Comparison of ENCODE assay signal across 18 cellular contexts in the genomic region with DNA sequence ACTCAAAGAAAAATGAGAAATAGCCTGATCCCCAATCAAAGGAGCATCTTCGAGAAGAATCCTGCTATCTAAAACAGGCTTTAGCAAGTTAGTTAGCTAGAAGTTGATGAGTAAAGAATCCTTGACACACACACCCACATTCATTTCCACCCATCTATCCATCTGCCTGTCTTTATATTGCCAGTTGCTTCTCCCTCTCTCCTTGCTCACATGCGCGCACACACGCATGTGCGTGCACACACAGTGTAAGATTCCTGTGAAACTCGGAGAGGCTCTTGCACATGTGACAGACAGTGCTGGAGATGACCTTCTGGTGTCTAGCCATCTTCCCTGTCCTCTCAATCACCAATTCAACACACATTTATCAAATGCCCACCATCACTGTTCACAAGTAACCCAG.
"Had no signal": no experiment of that assay in that cellular context is flagged by ENCODE, and none has a peak within 500 bp of the region (broad histone marks: within the 10 kb centered on the region; RNA-seq: fewer than 3 reads in every experiment).

No MANE protein-coding gene starts in this region.

- ATAC-seq: HepG2 had no signal

- H3K27ac ChIP-seq: SJSA1, SK-N-MC had no signal

- H3K9me3 ChIP-seq: SJSA1 had no signal

- H3K36me3 ChIP-seq: MG63, SJSA1 had no signal

- DNase-seq: IMR-90, Karpas-422, KG1, MG63, NCI-H1092, NCI-H1105 treated with DMSO at 0.1 percent for 48 hours, NCI-H1417 treated with DMSO at 0.1 percent for 48 hours, NCI-H146, NCI-H1930, NCI-H2107, NCI-H2227 treated with DMSO at 0.1 percent for 48 hours, NCI-H526 treated with DMSO at 0.1 percent for 48 hours, Right ventricle myocardium superior, RPMI8226, SIG-M5 had no signal

- H3K4me3 ChIP-seq: MG63, SJSA1, SK-N-MC had no signal

- H3K27me3 ChIP-seq: MG63, SJSA1 had no signal

- H3K4me1 ChIP-seq: SJSA1 had no signal
